24 cellular contexts compared by ENCODE assay signal in the genomic region with DNA sequence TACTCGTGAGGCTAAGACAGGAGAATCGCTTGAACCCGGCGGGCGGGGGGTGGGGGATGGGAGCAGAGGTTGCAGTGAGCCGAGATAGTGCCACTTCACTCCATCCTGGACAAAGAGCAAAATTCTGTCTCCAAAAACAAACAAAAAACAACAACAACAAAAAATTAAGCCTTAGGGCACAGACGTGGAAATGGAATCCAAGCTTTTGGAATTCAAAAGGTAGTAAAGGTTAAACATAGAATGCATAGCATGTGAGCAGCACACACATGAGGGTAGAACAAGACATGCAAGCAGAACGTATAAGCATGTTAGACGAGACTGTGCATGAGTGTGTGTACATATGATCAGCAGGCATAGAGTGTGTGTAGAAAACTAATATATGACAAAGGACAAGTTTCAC.
DNase-seq lines count a peak whose midpoint lies in the region; FAIRE-seq and TF ChIP-seq lines count a peak whose summit lies in the region.
"Had no signal": no experiment of that assay in that cellular context is flagged by ENCODE, and none has a peak within 500 bp of the region (broad histone marks: within the 10 kb centered on the region; RNA-seq: fewer than 3 reads in every experiment).

No MANE protein-coding gene starts in this region.

- H3K36me3 Mint-ChIP-seq in activated T-helper 2 cell treated with anti-CD3 and anti-CD28 coated beads, Interferon-gamma antibody, Interleukin-2, Interleukin-4, amounts not matched to agents 10 μg/mL and 5 μg/mL and 100 μg/mL, durations not matched to agents 14 hours and 24 hours and 36 hours (ENCODE audit: low read depth) = peaks cover 46% of the 10 kb centered on the region

- WGBS in trophoblast cell (ENCODE audit: extremely low coverage, insufficient coverage, insufficient read length) = no CpG with 5 or more reads among the region's 9 CpGs

- no peak overlapping the region for H4K91ac ChIP-seq in trophoblast cell (ENCODE audit: low read depth, low read length)

- H3K79me1 ChIP-seq in trophoblast cell (ENCODE audit: low read length) = no peaks in the 10 kb centered on the region

- H3K27me3 ChIP-seq in trophoblast cell (ENCODE audit: insufficient read depth, low read length) = no peaks in the 10 kb centered on the region
- H3K27me3 ChIP-seq: BE2C, BLaER1 had no signal

- no peak overlapping the region for H3K23ac ChIP-seq in trophoblast cell (ENCODE audit: low read length)

- no peak overlapping the region for H4K8ac ChIP-seq in trophoblast cell (ENCODE audit: low read depth, low read length)

- H3K27ac ChIP-seq in trophoblast cell (ENCODE audit: low read depth, low read length) = no peak overlapping the region
- H3K27ac ChIP-seq: BLaER1 had no signal

- H2BK120ac ChIP-seq in trophoblast cell (ENCODE audit: insufficient read depth, low read length, poor library complexity) = no peak overlapping the region

- no peak overlapping the region for H2BK12ac ChIP-seq in trophoblast cell (ENCODE audit: low read length)

- H2BK5ac ChIP-seq in trophoblast cell (ENCODE audit: low read depth, low read length, poor library complexity) = no peak overlapping the region

- no peak overlapping the region for H3K14ac ChIP-seq in trophoblast cell (ENCODE audit: low read length)

- peaks cover 16% of the 10 kb centered on the region for H3K4me1 Mint-ChIP-seq in activated T-helper 2 cell treated with anti-CD3 and anti-CD28 coated beads, Interferon-gamma antibody, Interleukin-2, Interleukin-4, amounts not matched to agents 10 μg/mL and 5 μg/mL and 100 μg/mL, durations not matched to agents 14 hours and 24 hours and 36 hours (ENCODE audit: low read depth)
- H3K4me1 Mint-ChIP-seq: CD14-positive monocyte had no signal

- no peak overlapping the region for H3K4me3 Mint-ChIP-seq in activated T-helper 2 cell treated with anti-CD3 and anti-CD28 coated beads, Interferon-gamma antibody, Interleukin-2, Interleukin-4, amounts not matched to agents 10 μg/mL and 5 μg/mL and 100 μg/mL, durations not matched to agents 14 hours and 24 hours and 36 hours (ENCODE audit: low read depth)
- H3K4me3 Mint-ChIP-seq: CD14-positive monocyte; CD4-positive, alpha-beta memory T cell; CD4-positive, CD25-positive, alpha-beta regulatory T cell; CD8-positive, alpha-beta memory T cell had no signal

- FAIRE-seq in GM12891 (lab: Jason Lieb, UNC) (peak; percentile 51), H54 (lab: Jason Lieb, UNC) (peak; percentile 15)
- FAIRE-seq: GM12878, GM19239 had no signal

- H3K79me2 ChIP-seq in trophoblast cell (ENCODE audit: control insufficient read depth, insufficient read depth, low read length, poor library complexity) = no peaks in the 10 kb centered on the region

- no peak for TF ChIP-seq POLR2A in GM12891 (IDR thresholded peaks at IDR 0.05; ENCODE audit: low read depth, low read length)
- no peak for TF ChIP-seq POLR2A in H54 (IDR thresholded peaks at IDR 0.05; ENCODE audit: low read depth, low read length)

- H3K27ac Mint-ChIP-seq in activated T-helper 2 cell treated with anti-CD3 and anti-CD28 coated beads, Interferon-gamma antibody, Interleukin-2, Interleukin-4, amounts not matched to agents 10 μg/mL and 5 μg/mL and 100 μg/mL, durations not matched to agents 14 hours and 24 hours and 36 hours = no peak overlapping the region
- H3K27ac Mint-ChIP-seq: CD4-positive, CD25-positive, alpha-beta regulatory T cell had no signal

- no peaks in the 10 kb centered on the region for H3K27me3 Mint-ChIP-seq in activated T-helper 2 cell treated with anti-CD3 and anti-CD28 coated beads, Interferon-gamma antibody, Interleukin-2, Interleukin-4, amounts not matched to agents 10 μg/mL and 5 μg/mL and 100 μg/mL, durations not matched to agents 14 hours and 24 hours and 36 hours (ENCODE audit: low read depth)
- H3K27me3 Mint-ChIP-seq: CD4-positive, alpha-beta memory T cell; CD4-positive, CD25-positive, alpha-beta regulatory T cell; CD8-positive, alpha-beta memory T cell had no signal

- no peak overlapping the region for H3K4me2 ChIP-seq in trophoblast cell (ENCODE audit: low read length)
- H3K4me2 ChIP-seq: BLaER1 had no signal

- H2AFZ ChIP-seq in trophoblast cell (ENCODE audit: insufficient read depth, low read length, poor library complexity) = no peak overlapping the region

- no peak overlapping the region for H2AK5ac ChIP-seq in trophoblast cell (ENCODE audit: low read length)

- no peaks in the 10 kb centered on the region for H3K9me3 ChIP-seq in trophoblast cell (ENCODE audit: insufficient read depth, low read depth, low read length)
- H3K9me3 ChIP-seq: BE2C, BLaER1 had no signal

- no peaks in the 10 kb centered on the region for H3K9me3 Mint-ChIP-seq in activated T-helper 2 cell treated with anti-CD3 and anti-CD28 coated beads, Interferon-gamma antibody, Interleukin-2, Interleukin-4, amounts not matched to agents 10 μg/mL and 5 μg/mL and 100 μg/mL, durations not matched to agents 14 hours and 24 hours and 36 hours
- H3K9me3 Mint-ChIP-seq: CD14-positive monocyte; CD4-positive, alpha-beta memory T cell; CD4-positive, CD25-positive, alpha-beta regulatory T cell; CD8-positive, alpha-beta memory T cell had no signal

- peak overlapping the region; percentile 69 for H3K4ac ChIP-seq in trophoblast cell (ENCODE audit: low read depth, low read length)

- H3K4me1 ChIP-seq in trophoblast cell (ENCODE audit: control insufficient read depth in 1 of 2, insufficient read depth in 2 of 2, low read length in 2 of 2) = peaks cover 3 to 6% of the 10 kb centered on the region in 2 experiments
- H3K4me1 ChIP-seq: BE2C, BLaER1 had no signal

- no peak for DNase-seq in GM12891 (ENCODE audit: insufficient read length, low spot score)
- no peak for DNase-seq in H54 (ENCODE audit: insufficient read length, low spot score)
- peak; percentile 82 to 98 for DNase-seq in trophoblast cell
- no peak for DNase-seq in activated T-helper 2 cell treated with anti-CD3 and anti-CD28 coated beads, Interferon-gamma antibody, Interleukin-2, Interleukin-4, amounts not matched to agents 10 μg/mL and 5 μg/mL and 100 μg/mL, durations not matched to agents 14 hours and 24 hours and 36 hours (ENCODE audit: low spot score)
- DNase-seq in NCI-H2171 (lab: John Stamatoyannopoulos, UW) = no peak
- DNase-seq: 8988T; ACHN; BE2C; C1 segment of cervical spinal cord; CD4-positive, alpha-beta memory T cell; CD4-positive, CD25-positive, alpha-beta regulatory T cell; CD8-positive, alpha-beta memory T cell; COR-L47; DMS 273 treated with DMSO at 0.1 percent for 48 hours; DMS153; DMS53; DMS79; DND-41; EL; GDM1 had no signal

- peaks cover 0 to 1% of the 10 kb centered on the region in 2 experiments for H3K36me3 ChIP-seq in trophoblast cell (ENCODE audit: control insufficient read depth in 1 of 2, insufficient read depth in 2 of 2, low read length in 2 of 2)
- H3K36me3 ChIP-seq: BE2C had no signal

- H3K4me3 ChIP-seq in trophoblast cell (ENCODE audit: low read depth, low read length) = no peak overlapping the region
- H3K4me3 ChIP-seq: BLaER1, GM12878 had no signal

- no peak overlapping the region for H3K18ac ChIP-seq in trophoblast cell (ENCODE audit: low read length)

- intact Hi-C loops in activated T-helper 2 cell treated with anti-CD3 and anti-CD28 coated beads, Interferon-gamma antibody, Interleukin-2, Interleukin-4, amounts not matched to agents 10 μg/mL and 5 μg/mL and 100 μg/mL, durations not matched to agents 14 hours and 24 hours and 36 hours (cut with micrococcal nuclease) = no loop called here

- no peak overlapping the region for H4K12ac ChIP-seq in trophoblast cell (ENCODE audit: low read depth, low read length)

- no peak overlapping the region for H3K9ac ChIP-seq in trophoblast cell (ENCODE audit: low read length)
- H3K9ac ChIP-seq: BLaER1 had no signal

TF ChIP-seq in GM12891, 5 proteins besides CTCF, POLR2A, EP300 and RAD21:
- no peak for TF ChIP-seq TAF1 (IDR thresholded peaks at IDR 0.05; ENCODE audit: low read depth, low read length)
- TF ChIP-seq SPI1 (IDR thresholded peaks at IDR 0.05; ENCODE audit: low read depth, low read length) = no peak
- no peak for TF ChIP-seq POLR2AphosphoS5 (IDR thresholded peaks at IDR 0.05; ENCODE audit: low read depth, low read length)
- no peak for TF ChIP-seq POU2F2 (IDR thresholded peaks at IDR 0.05; ENCODE audit: low read depth, low read length)
- TF ChIP-seq PAX5 (IDR thresholded peaks at IDR 0.05; ENCODE audit: insufficient read depth, low read length, severe bottlenecking) = no peak
TF ChIP-seq in GM12891: peak in this region for 0.

Comparison
In these comparisons a context has a peak if more than half of its experiments do, and no peak if none do; other contexts are left out.
1. DNase-seq: peak in trophoblast cell (2 of 2); none in GM12891 (single experiment), H54 (single experiment), activated T-helper 2 cell treated with anti-CD3 and anti-CD28 coated beads, Interferon-gamma antibody, Interleukin-2, Interleukin-4, amounts not matched to agents 10 μg/mL and 5 μg/mL and 100 μg/mL, durations not matched to agents 14 hours and 24 hours and 36 hours (single experiment) and NCI-H2171 (single experiment).